Comparison of ENCODE assay signal across 34 cellular contexts in genomic region chr18:30644158-30644557, GRCh38.
"Had no signal": no experiment of that assay in that cellular context is flagged by ENCODE, and none has a peak within 500 bp of the region (broad histone marks: within the 10 kb centered on the region; RNA-seq: fewer than 3 reads in every experiment).

No MANE protein-coding gene starts in this region.

- H3K27ac ChIP-seq: adrenal gland, body of pancreas, brain microvascular endothelial cell, breast epithelium, VCaP had no signal

- DNase-seq: activated B cell treated with CpG ODN at 0.5 μM for 24 hours; activated CD4-positive, alpha-beta memory T cell treated with anti-CD3 and anti-CD28 coated beads for 36 hours; activated CD4-positive, alpha-beta T cell treated with anti-CD3 and anti-CD28 coated beads for 4 hours; activated CD4-positive, alpha-beta T cell treated with anti-CD3 and anti-CD28 coated beads, Interleukin-2, amount 10 ng/mL, durations not matched to agents 24 days and 14 days; activated CD4-positive, alpha-beta T cell treated with anti-CD3 and anti-CD28 coated beads, Interleukin-2, amount 50 U/mL, for 1 hour; activated CD4-positive, alpha-beta T cell treated with anti-CD3 and anti-CD28 coated beads, Interleukin-2, amount 50 U/mL, for 4 hours; activated CD4-positive, CD25-positive, alpha-beta regulatory T cell treated with anti-CD3 and anti-CD28 coated beads, Interleukin-2, amount 50 U/mL, for 72 hours; activated CD8-positive, alpha-beta memory T cell treated with anti-CD3 and anti-CD28 coated beads, Interleukin-2, amount 50 U/mL, for 4 hours; activated CD8-positive, alpha-beta T cell treated with anti-CD3 and anti-CD28 coated beads for 36 hours; activated effector memory CD4-positive, alpha-beta T cell treated with anti-CD3 and anti-CD28 coated beads, Interleukin-2, amount 50 U/mL, for 16 hours; activated gamma-delta T cell treated with Interleukin-2 at 50 U/mL for 16 hours; activated naive CD4-positive, alpha-beta T cell; activated naive CD4-positive, alpha-beta T cell treated with anti-CD3 and anti-CD28 coated beads for 36 hours; activated naive CD4-positive, alpha-beta T cell treated with anti-CD3 and anti-CD28 coated beads, Interleukin-2, amount 50 U/mL, for 16 hours; activated naive CD8-positive, alpha-beta T cell treated with anti-CD3 and anti-CD28 coated beads for 36 hours; activated T-cell treated with anti-CD3 and anti-CD28 coated beads for 4 hours; activated T-cell treated with anti-CD3 and anti-CD28 coated beads, Interleukin-2, amount 50 U/mL, for 1 hour; activated T-cell treated with anti-CD3 and anti-CD28 coated beads, Interleukin-2, amount 50 U/mL, for 4 hours; activated T-cell treated with anti-CD3 and anti-CD28 coated beads, Interleukin-2, amount 50 U/mL, for 72 hours; adrenal gland; amniotic stem cell; aorta; body of pancreas; brain microvascular endothelial cell; caudate nucleus; cerebellar nuclear complex; T-helper 2 cell; T-helper 9 cell had no signal

- H3K9me3 ChIP-seq: adrenal gland, body of pancreas, breast epithelium had no signal

- H3K27me3 ChIP-seq: adrenal gland, body of pancreas, brain microvascular endothelial cell, breast epithelium had no signal

- H3K4me1 ChIP-seq: adrenal gland, body of pancreas, breast epithelium had no signal

- ATAC-seq: activated CD8-positive, alpha-beta T cell treated with anti-CD3 and anti-CD28 coated beads for 36 hours; activated naive CD4-positive, alpha-beta T cell treated with anti-CD3 and anti-CD28 coated beads, Interleukin-2, amount 50 U/mL, for 72 hours; activated T-cell treated with anti-CD3 and anti-CD28 coated beads, Interleukin-2, amount 50 U/mL, for 4 hours; activated T-cell treated with anti-CD3 and anti-CD28 coated beads, Interleukin-2, amount 50 U/mL, for 72 hours; activated T-helper 17 cell treated with anti-CD3 and anti-CD28 coated beads, Interleukin-2, amount 50 U/mL, for 72 hours; body of pancreas had no signal

- H3K4me3 ChIP-seq: adrenal gland, body of pancreas, breast epithelium had no signal

- H3K36me3 ChIP-seq: adrenal gland, brain microvascular endothelial cell, breast epithelium had no signal

- FAIRE-seq: astrocyte, TTC549 had no signal
